8 cellular contexts compared by ENCODE assay signal in the genomic region with DNA sequence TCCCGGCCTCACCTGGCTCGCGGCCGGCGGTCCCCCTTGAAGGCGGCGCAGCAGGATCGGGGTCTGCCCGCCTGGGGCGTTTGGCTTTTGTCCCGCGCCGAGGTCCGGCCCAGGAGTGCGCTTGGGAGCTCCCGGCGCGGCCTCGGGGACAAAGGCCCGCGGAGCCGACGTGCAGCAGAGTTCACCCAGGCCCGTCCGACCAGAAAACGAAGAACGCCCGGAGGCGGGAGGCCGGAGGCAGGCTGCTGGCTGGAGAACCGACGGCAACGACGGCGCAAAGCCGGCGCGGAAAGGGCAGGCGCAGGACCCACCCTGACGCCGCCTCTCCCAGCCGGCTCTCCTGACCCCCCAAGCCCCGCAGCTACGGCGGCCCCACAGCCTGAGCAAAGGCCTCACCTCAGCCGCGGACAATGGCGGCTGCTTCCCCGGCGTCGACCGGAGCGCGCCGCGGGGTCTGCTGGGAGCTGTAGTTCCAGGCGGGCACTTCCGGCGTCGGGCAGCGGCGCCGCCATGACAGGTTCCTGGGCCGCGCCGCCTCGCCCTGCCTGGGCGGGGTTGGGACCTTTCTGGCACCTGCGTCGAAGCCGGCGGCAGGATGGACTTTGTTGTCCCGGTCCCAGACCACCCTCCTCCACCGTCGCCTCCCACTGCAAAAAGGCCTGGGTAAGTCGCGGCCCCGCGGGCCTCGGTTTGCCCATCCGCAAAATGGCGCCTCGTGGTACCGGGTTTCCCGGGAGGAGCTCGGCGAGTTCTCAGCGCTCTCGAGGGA.
DNase-seq lines count a peak whose midpoint lies in the region; ATAC-seq and TF ChIP-seq lines count a peak whose summit lies in the region.

A gene (minus strand): TSS at position 437 of the 769 bp plus-strand sequence. CDS start 1,501 bp downstream, outside the sequence.

- DNase-seq in 8988T = peak; percentile 75
- peak; percentile 98 for DNase-seq in NCI-H2227 (lab: John Stamatoyannopoulos, UW; ENCODE audit: unreplicated experiment)
- DNase-seq in activated CD4-positive, alpha-beta T cell treated with anti-CD3 and anti-CD28 coated beads for 48 hours = peak; percentile 89
- peak; percentile 90 for DNase-seq in coronary artery (ENCODE audit: low spot score)
- peak; percentile 96 for DNase-seq in left kidney (ENCODE audit: low read depth, low spot score)
- DNase-seq in stimulated activated CD4-positive, alpha-beta T cell treated with anti-CD3 and anti-CD28 coated beads, Interleukin-1b, Interleukin-23, amount 100 ng/mL, for 4 hours (ENCODE audit: low read depth in 2 of 2) = peak; percentile 74 to 78

- no peak for TF ChIP-seq CTCF in coronary artery (IDR thresholded peaks at IDR 0.05)

- TF ChIP-seq POLR2A in GM18526 (IDR thresholded peaks at IDR 0.05; ENCODE audit: extremely low read depth, insufficient read length) = peak; percentile 79

- H3K4me3 ChIP-seq in coronary artery = peak within 1 kb of the TSS; percentile 90

- H3K27ac ChIP-seq in coronary artery = peak within 1 kb of the TSS; percentile 90 to 92

- ATAC-seq in HG03066 (IDR thresholded peaks at IDR 0.05; ENCODE audit: low read depth, unreplicated experiment) = peak; percentile 88

Comparison
In these comparisons a context has a peak if more than half of its experiments do, and no peak if none do; other contexts are left out.
1. Peak in every context shown above with its lines: DNase-seq, ATAC-seq, H3K4me3 ChIP-seq and H3K27ac ChIP-seq.